Comparison of ENCODE assay signal across 11 cellular contexts in genomic region chr9:82012255-82012654, GRCh38. TPM values are rescaled to one million over a fixed set of nuclear protein-coding genes. Genes with fewer than 3 reads are reported as not detected.
"Had no signal": no experiment of that assay in that cellular context is flagged by ENCODE, and none has a peak within 500 bp of the region (broad histone marks: within the 10 kb centered on the region; RNA-seq: fewer than 3 reads in every experiment).

No MANE protein-coding gene starts in this region.

- H3K4me1 ChIP-seq: HAP-1 had no signal

- H3K36me3 ChIP-seq: HAP-1 had no signal

- ATAC-seq: GM23338, HCT116 had no signal

- H3K9me3 ChIP-seq: HAP-1 had no signal

- FAIRE-seq: H1 had no signal

- DNase-seq: GM23248, GOT3, H7, H9, HCEC 1CT, HFFc6 had no signal

- H3K27ac ChIP-seq: GM23248 had no signal

- H3K4me3 ChIP-seq: GM23248, GM23338, HAP-1 had no signal

RNA-seq across cellular contexts. Expression of gene SPATA31D1, which starts 23.7 kb away (rescaled TPM):
- total RNA-seq: GM23248, GM23338, H1, H4, H7, H9, HFFc6 had no signal
- polyA plus RNA-seq: GM23248, GM23338, H1 had no signal
